19 cellular contexts compared by ENCODE assay signal in the genomic region with DNA sequence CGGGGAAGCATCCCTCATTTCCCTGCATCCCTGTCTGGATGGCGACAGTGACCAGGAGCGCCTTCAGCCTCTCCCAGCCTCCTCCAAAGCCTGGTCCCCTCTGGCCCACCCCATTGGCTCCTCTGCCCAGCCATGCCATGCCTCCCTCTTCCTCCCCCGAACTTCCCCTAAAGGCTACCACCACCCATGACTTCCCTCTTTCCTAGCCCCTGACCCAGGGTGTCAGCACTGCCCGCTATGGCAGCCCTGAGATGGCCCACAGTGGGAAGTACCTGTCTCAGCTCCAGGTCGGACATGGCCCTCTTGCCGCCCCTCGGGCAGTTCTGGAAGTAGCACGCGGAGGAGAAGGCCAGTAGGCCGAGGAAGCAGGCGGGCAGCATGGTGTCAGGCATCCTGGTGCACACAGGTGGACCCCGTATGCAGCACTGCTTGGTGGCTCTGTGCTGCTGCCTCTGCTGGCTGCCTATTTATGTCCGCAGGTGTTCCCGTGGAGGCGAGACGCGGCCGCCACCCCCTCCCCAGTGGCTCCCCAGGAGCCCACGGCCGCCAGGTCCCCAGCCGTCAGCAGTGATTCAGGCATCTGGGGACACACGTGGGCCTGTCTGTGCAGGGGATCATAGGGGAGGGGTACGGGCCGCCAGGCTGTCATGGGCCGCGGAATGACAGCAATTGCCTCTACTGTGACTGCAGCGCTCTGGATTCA. TPM values are rescaled to one million over a fixed set of nuclear protein-coding genes. Genes with fewer than 3 reads are reported as not detected.
DNase-seq lines count a peak whose midpoint lies in the region; ATAC-seq and TF ChIP-seq lines count a peak whose summit lies in the region.
"Had no signal": no experiment of that assay in that cellular context is flagged by ENCODE, and none has a peak within 500 bp of the region (broad histone marks: within the 10 kb centered on the region; RNA-seq: fewer than 3 reads in every experiment).

A gene with protein sequence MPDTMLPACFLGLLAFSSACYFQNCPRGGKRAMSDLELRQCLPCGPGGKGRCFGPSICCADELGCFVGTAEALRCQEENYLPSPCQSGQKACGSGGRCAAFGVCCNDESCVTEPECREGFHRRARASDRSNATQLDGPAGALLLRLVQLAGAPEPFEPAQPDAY (minus strand): TSS at position 442 of the 703 bp plus-strand sequence. CDS start 50 bp downstream, at position 392.

- peaks cover 11% of the 10 kb centered on the region for H3K4me1 ChIP-seq in upper lobe of right lung

- no peak for DNase-seq in activated naive CD4-positive, alpha-beta T cell treated with anti-CD3 and anti-CD28 coated beads, Interleukin-2, amount 10 ng/mL, durations not matched to agents 7 days and 5 days
- DNase-seq in activated T-helper 2 cell treated with anti-CD3 and anti-CD28 coated beads, Interferon-gamma antibody, Interleukin-2, Interleukin-4, amounts not matched to agents 10 μg/mL and 5 μg/mL and 100 μg/mL, durations not matched to agents 14 hours and 24 hours and 36 hours (ENCODE audit: low spot score), result no peak
- no peak for DNase-seq in naive B cell
- no peak for DNase-seq in upper lobe of right lung
- DNase-seq in AG08396 (ENCODE audit: low spot score), result no peak
- no peak for DNase-seq in SIG-M5 (lab: John Stamatoyannopoulos, UW)
- no peak for DNase-seq in DMS 273 treated with DMSO at 0.1 percent for 48 hours (lab: John Stamatoyannopoulos, UW)
- DNase-seq: activated T-cell treated with anti-CD3 and anti-CD28 coated beads for 4 hours, hippocampal formation, nucleus accumbens, small intestine, WERI-Rb-1 had no signal

- H3K27me3 Mint-ChIP-seq in activated naive CD4-positive, alpha-beta T cell treated with anti-CD3 and anti-CD28 coated beads, Interleukin-2, amount 50 U/mL, for 24 hours, result peaks cover 14% of the 10 kb centered on the region
- H3K27me3 Mint-ChIP-seq in activated naive CD4-positive, alpha-beta T cell treated with anti-CD3 and anti-CD28 coated beads, Interleukin-2, amount 10 ng/mL, durations not matched to agents 7 days and 5 days, result peaks cover 81% of the 10 kb centered on the region
- H3K27me3 Mint-ChIP-seq in activated T-helper 2 cell treated with anti-CD3 and anti-CD28 coated beads, Interferon-gamma antibody, Interleukin-2, Interleukin-4, amounts not matched to agents 10 μg/mL and 5 μg/mL and 100 μg/mL, durations not matched to agents 14 hours and 24 hours and 36 hours (ENCODE audit: low read depth), result peaks cover 54% of the 10 kb centered on the region
- H3K27me3 Mint-ChIP-seq in naive B cell, result peaks cover 43 to 71% (median 68%) of the 10 kb centered on the region in 3 donors

- H3K4me3 Mint-ChIP-seq in activated naive CD4-positive, alpha-beta T cell treated with anti-CD3 and anti-CD28 coated beads, Interleukin-2, amount 50 U/mL, for 24 hours, result peak within 1 kb of the TSS; percentile 64
- no peak within 1 kb of the TSS for H3K4me3 Mint-ChIP-seq in activated naive CD4-positive, alpha-beta T cell treated with anti-CD3 and anti-CD28 coated beads, Interleukin-2, amount 10 ng/mL, durations not matched to agents 7 days and 5 days
- H3K4me3 Mint-ChIP-seq in activated T-helper 2 cell treated with anti-CD3 and anti-CD28 coated beads, Interferon-gamma antibody, Interleukin-2, Interleukin-4, amounts not matched to agents 10 μg/mL and 5 μg/mL and 100 μg/mL, durations not matched to agents 14 hours and 24 hours and 36 hours (ENCODE audit: low read depth), result peak within 1 kb of the TSS; percentile 8
- peak within 1 kb of the TSS; percentile 57 to 82 (median 76) for H3K4me3 Mint-ChIP-seq in naive B cell

- ATAC-seq in naive B cell (ENCODE audit: low read depth in 2 of 2) (no peak), upper lobe of right lung (peak; percentile 20)

- H3K36me3 Mint-ChIP-seq in activated naive CD4-positive, alpha-beta T cell treated with anti-CD3 and anti-CD28 coated beads, Interleukin-2, amount 50 U/mL, for 24 hours, result no peaks in the 10 kb centered on the region
- no peaks in the 10 kb centered on the region for H3K36me3 Mint-ChIP-seq in activated naive CD4-positive, alpha-beta T cell treated with anti-CD3 and anti-CD28 coated beads, Interleukin-2, amount 10 ng/mL, durations not matched to agents 7 days and 5 days
- no peaks in the 10 kb centered on the region for H3K36me3 Mint-ChIP-seq in activated T-helper 2 cell treated with anti-CD3 and anti-CD28 coated beads, Interferon-gamma antibody, Interleukin-2, Interleukin-4, amounts not matched to agents 10 μg/mL and 5 μg/mL and 100 μg/mL, durations not matched to agents 14 hours and 24 hours and 36 hours (ENCODE audit: low read depth)
- H3K36me3 Mint-ChIP-seq in naive B cell, result no peaks in the 10 kb centered on the region

- H3K4me3 ChIP-seq in upper lobe of right lung, result no peak within 1 kb of the TSS
- H3K4me3 ChIP-seq: SJSA1 had no signal

- no peaks in the 10 kb centered on the region for H3K9me3 ChIP-seq in upper lobe of right lung
- H3K9me3 ChIP-seq: SJSA1 had no signal

- peaks cover 31% of the 10 kb centered on the region for H3K27me3 ChIP-seq in upper lobe of right lung

- no peaks in the 10 kb centered on the region for H3K9me3 Mint-ChIP-seq in activated naive CD4-positive, alpha-beta T cell treated with anti-CD3 and anti-CD28 coated beads, Interleukin-2, amount 50 U/mL, for 24 hours
- H3K9me3 Mint-ChIP-seq in activated naive CD4-positive, alpha-beta T cell treated with anti-CD3 and anti-CD28 coated beads, Interleukin-2, amount 10 ng/mL, durations not matched to agents 7 days and 5 days, result no peaks in the 10 kb centered on the region
- H3K9me3 Mint-ChIP-seq in activated T-helper 2 cell treated with anti-CD3 and anti-CD28 coated beads, Interferon-gamma antibody, Interleukin-2, Interleukin-4, amounts not matched to agents 10 μg/mL and 5 μg/mL and 100 μg/mL, durations not matched to agents 14 hours and 24 hours and 36 hours, result no peaks in the 10 kb centered on the region
- peaks cover 0 to 2% (median 0%) of the 10 kb centered on the region in 7 donors for H3K9me3 Mint-ChIP-seq in naive B cell

- intact Hi-C loops in activated T-helper 2 cell treated with anti-CD3 and anti-CD28 coated beads, Interferon-gamma antibody, Interleukin-2, Interleukin-4, amounts not matched to agents 10 μg/mL and 5 μg/mL and 100 μg/mL, durations not matched to agents 14 hours and 24 hours and 36 hours (cut with micrococcal nuclease), result no loop called here
- intact Hi-C loops in upper lobe of right lung (cut with DNase I), result no loop called here

- H3K36me3 ChIP-seq in upper lobe of right lung, result no peaks in the 10 kb centered on the region
- H3K36me3 ChIP-seq: SJSA1, WERI-Rb-1 had no signal

- H3K27ac ChIP-seq in upper lobe of right lung, result no peak within 1 kb of the TSS
- H3K27ac ChIP-seq: SJSA1, WERI-Rb-1 had no signal

- peak within 1 kb of the TSS; percentile 79 for H3K27ac Mint-ChIP-seq in activated naive CD4-positive, alpha-beta T cell treated with anti-CD3 and anti-CD28 coated beads, Interleukin-2, amount 50 U/mL, for 24 hours
- no peak within 1 kb of the TSS for H3K27ac Mint-ChIP-seq in activated naive CD4-positive, alpha-beta T cell treated with anti-CD3 and anti-CD28 coated beads, Interleukin-2, amount 10 ng/mL, durations not matched to agents 7 days and 5 days
- no peak within 1 kb of the TSS for H3K27ac Mint-ChIP-seq in activated T-helper 2 cell treated with anti-CD3 and anti-CD28 coated beads, Interferon-gamma antibody, Interleukin-2, Interleukin-4, amounts not matched to agents 10 μg/mL and 5 μg/mL and 100 μg/mL, durations not matched to agents 14 hours and 24 hours and 36 hours
- peak within 1 kb of the TSS in 2 of 6 donors; percentile 72 to 97 for H3K27ac Mint-ChIP-seq in naive B cell

- CTCF ChIA-PET in activated naive CD4-positive, alpha-beta T cell treated with anti-CD3 and anti-CD28 coated beads, Interleukin-2, amount 10 ng/mL, durations not matched to agents 7 days and 5 days (lab: Charles Lee), result no interaction called here

- peaks cover 3% of the 10 kb centered on the region for H3K4me1 Mint-ChIP-seq in activated naive CD4-positive, alpha-beta T cell treated with anti-CD3 and anti-CD28 coated beads, Interleukin-2, amount 50 U/mL, for 24 hours
- peaks cover 10% of the 10 kb centered on the region for H3K4me1 Mint-ChIP-seq in activated naive CD4-positive, alpha-beta T cell treated with anti-CD3 and anti-CD28 coated beads, Interleukin-2, amount 10 ng/mL, durations not matched to agents 7 days and 5 days
- H3K4me1 Mint-ChIP-seq in activated T-helper 2 cell treated with anti-CD3 and anti-CD28 coated beads, Interferon-gamma antibody, Interleukin-2, Interleukin-4, amounts not matched to agents 10 μg/mL and 5 μg/mL and 100 μg/mL, durations not matched to agents 14 hours and 24 hours and 36 hours (ENCODE audit: low read depth), result peaks cover 4% of the 10 kb centered on the region
- H3K4me1 Mint-ChIP-seq in naive B cell, result peaks cover 15 to 27% (median 15%) of the 10 kb centered on the region in 3 donors

- TF ChIP-seq CTCF in upper lobe of right lung (IDR thresholded peaks at IDR 0.05), result no peak

RNA-seq across cellular contexts. Expression of the gene that starts here (rescaled TPM):
- total RNA-seq in activated T-helper 2 cell treated with anti-CD3 and anti-CD28 coated beads, Interferon-gamma antibody, Interleukin-2, Interleukin-4, amounts not matched to agents 10 μg/mL and 5 μg/mL and 100 μg/mL, durations not matched to agents 14 hours and 24 hours and 36 hours, result not detected in 2 replicates
- polyA plus RNA-seq in naive B cell (ENCODE audit: low read depth in 6 of 6), result not detected
- not detected for total RNA-seq in upper lobe of right lung
- total RNA-seq: astrocyte, dermis microvascular lymphatic vessel endothelial cell, fibroblast of lung, liver, SJSA1 had no signal
- polyA plus RNA-seq: AG04450, fibroblast of lung had no signal

Comparison
In these comparisons a context has a peak if more than half of its experiments do, and no peak if none do; other contexts are left out.
1. Peak in ATAC-seq in upper lobe of right lung; RNA of the gene not detected or under 1 TPM.